ENCODE assay signal across 22 cellular contexts in the genomic region with DNA sequence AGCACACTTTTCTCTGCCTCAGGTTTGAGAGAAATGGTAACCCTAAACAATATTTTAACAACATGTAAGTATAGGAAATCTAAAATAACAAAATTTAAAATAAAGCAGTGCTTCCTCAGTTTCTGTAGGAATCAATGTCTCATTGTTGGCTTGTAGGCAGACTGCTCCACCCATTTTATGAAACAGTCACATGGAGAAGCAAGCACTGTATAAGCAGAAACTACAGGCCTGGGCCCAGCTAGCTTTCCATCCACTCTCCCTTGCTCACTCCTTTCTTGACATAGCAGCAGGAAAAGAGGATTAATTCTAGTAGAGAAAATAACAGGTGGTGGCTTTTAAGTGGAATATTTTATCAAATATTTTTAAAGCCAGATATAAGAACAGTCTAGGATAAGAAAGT.
DNase-seq lines count a peak whose midpoint lies in the region; ATAC-seq and TF ChIP-seq lines count a peak whose summit lies in the region.
"Had no signal": no experiment of that assay in that cellular context is flagged by ENCODE, and none has a peak within 500 bp of the region (broad histone marks: within the 10 kb centered on the region; RNA-seq: fewer than 3 reads in every experiment).

No MANE protein-coding gene starts in this region.

- H3K27ac ChIP-seq in upper lobe of right lung (no peak overlapping the region), thyroid gland (no peak overlapping the region)
- H3K27ac ChIP-seq: 22Rv1, BLaER1 had no signal

- peaks cover 30% of the 10 kb centered on the region for H3K4me1 Mint-ChIP-seq in nephron

- intact Hi-C loops in upper lobe of right lung (cut with DNase I): no loop called here
- intact Hi-C loops in thyroid gland (cut with DNase I): no loop called here

- peaks cover 10% of the 10 kb centered on the region for H3K36me3 Mint-ChIP-seq in nephron (ENCODE audit: low read depth)

- H3K4me1 ChIP-seq in upper lobe of right lung (peaks cover 5% of the 10 kb centered on the region), thyroid gland (peaks cover 20 to 32% of the 10 kb centered on the region in 2 donors)
- H3K4me1 ChIP-seq: BLaER1 had no signal

- no peak overlapping the region for H3K4me3 Mint-ChIP-seq in nephron
- H3K4me3 Mint-ChIP-seq: effector memory CD8-positive, alpha-beta T cell; neural crest cell had no signal

- H3K27me3 ChIP-seq in upper lobe of right lung (no peaks in the 10 kb centered on the region), thyroid gland (no peaks in the 10 kb centered on the region)
- H3K27me3 ChIP-seq: BLaER1 had no signal

- H3K9me3 ChIP-seq in upper lobe of right lung: no peaks in the 10 kb centered on the region
- no peaks in the 10 kb centered on the region for H3K9me3 ChIP-seq in thyroid gland
- H3K9me3 ChIP-seq: BLaER1, SK-N-SH had no signal

- H3K4me3 ChIP-seq in fibroblast of the aortic adventitia (ENCODE audit: low read depth, low read length) (no peak overlapping the region), upper lobe of right lung (no peak overlapping the region), thyroid gland (replicated peaks in 1 of 3) (no peak overlapping the region)
- H3K4me3 ChIP-seq: BLaER1, lung had no signal

- peaks cover 13% of the 10 kb centered on the region for H3K27me3 Mint-ChIP-seq in nephron (ENCODE audit: low read depth)
- H3K27me3 Mint-ChIP-seq: effector memory CD8-positive, alpha-beta T cell had no signal

- H3K9me3 Mint-ChIP-seq in nephron: no peaks in the 10 kb centered on the region
- H3K9me3 Mint-ChIP-seq: effector memory CD8-positive, alpha-beta T cell; neural crest cell had no signal

- TF ChIP-seq CTCF in fibroblast of the aortic adventitia (IDR thresholded peaks at IDR 0.05; ENCODE audit: insufficient read depth, low read length): no peak
- no peak for TF ChIP-seq CTCF in nephron (IDR thresholded peaks at IDR 0.05; ENCODE audit: unreplicated experiment in 3 of 3)
- no peak for TF ChIP-seq CTCF in upper lobe of right lung (IDR thresholded peaks at IDR 0.05)
- no peak for TF ChIP-seq CTCF in thyroid gland (IDR thresholded peaks at IDR 0.05)

- ATAC-seq in upper lobe of right lung (peak; percentile 34), GM18502 (IDR thresholded peaks at IDR 0.05; ENCODE audit: poor library complexity, unreplicated experiment) (no peak)
- ATAC-seq: effector memory CD8-positive, alpha-beta T cell had no signal

- peak overlapping the region in 2 of 3 experiments; percentile 58 to 60 for H3K27ac Mint-ChIP-seq in nephron
- H3K27ac Mint-ChIP-seq: effector memory CD8-positive, alpha-beta T cell had no signal

- no peak for TF ChIP-seq POLR2A in thyroid gland (IDR thresholded peaks at IDR 0.05)

- DNase-seq in DMS53 (lab: John Stamatoyannopoulos, UW): peak; percentile 12
- no peak for DNase-seq in DMS53 treated with DMSO at 0.1 percent for 48 hours (lab: John Stamatoyannopoulos, UW; ENCODE audit: unreplicated experiment)
- peak; percentile 32 for DNase-seq in fibroblast of the aortic adventitia (ENCODE audit: low read depth)
- DNase-seq in upper lobe of right lung: no peak
- no peak for DNase-seq in Kasumi-1 (lab: John Stamatoyannopoulos, UW)
- DNase-seq in thyroid gland: no peak
- DNase-seq: activated naive CD4-positive, alpha-beta T cell treated with anti-CD3 and anti-CD28 coated beads, Interleukin-2, amount 50 U/mL, for 16 hours; activated T-cell treated with anti-CD3 and anti-CD28 coated beads, Interleukin-2, amount 50 U/mL, for 48 hours; cerebellar nuclear complex; effector memory CD8-positive, alpha-beta T cell; H7; NCI-H1436; NCI-H2227 treated with DMSO at 0.1 percent for 48 hours; retina; SK-N-SH; T1000 had no signal

- peaks cover 11% of the 10 kb centered on the region for H3K36me3 ChIP-seq in upper lobe of right lung
- H3K36me3 ChIP-seq in thyroid gland: no peaks in the 10 kb centered on the region

Comparison
In these comparisons a context has a peak if more than half of its experiments do, and no peak if none do; other contexts are left out.
1. DNase-seq: peak in DMS53 (single experiment) and fibroblast of the aortic adventitia (single experiment); none in DMS53 treated with DMSO at 0.1 percent for 48 hours (single experiment), upper lobe of right lung (single experiment), Kasumi-1 (0 of 2) and thyroid gland (0 of 2).